9 cellular contexts compared by ENCODE assay signal in genomic region chr2:221465776-221466175, GRCh38.
A peak's percentile ranks its signal among the peaks of the same experiment; 100 is the strongest.
DNase-seq lines count a peak whose midpoint lies in the region; ATAC-seq and TF ChIP-seq lines count a peak whose summit lies in the region.
"Had no signal": no experiment of that assay in that cellular context is flagged by ENCODE, and none has a peak within 500 bp of the region (broad histone marks: within the 10 kb centered on the region; RNA-seq: fewer than 3 reads in every experiment).

No MANE protein-coding gene starts in this region.

- peaks cover 2% of the 10 kb centered on the region for H3K9me3 Mint-ChIP-seq in memory B cell
- no peaks in the 10 kb centered on the region for H3K9me3 Mint-ChIP-seq in activated T-helper 2 cell treated with anti-CD3 and anti-CD28 coated beads, Interferon-gamma antibody, Interleukin-2, Interleukin-4, amounts not matched to agents 10 μg/mL and 5 μg/mL and 100 μg/mL, durations not matched to agents 14 hours and 24 hours and 36 hours

- peaks cover 77% of the 10 kb centered on the region for H3K4me1 ChIP-seq in Loucy (ENCODE audit: insufficient read depth, low read length, poor library complexity, severe bottlenecking)

- H3K27me3 Mint-ChIP-seq in memory B cell, result no peaks in the 10 kb centered on the region
- peaks cover 22% of the 10 kb centered on the region for H3K27me3 Mint-ChIP-seq in activated T-helper 2 cell treated with anti-CD3 and anti-CD28 coated beads, Interferon-gamma antibody, Interleukin-2, Interleukin-4, amounts not matched to agents 10 μg/mL and 5 μg/mL and 100 μg/mL, durations not matched to agents 14 hours and 24 hours and 36 hours (ENCODE audit: low read depth)

- no peak overlapping the region for H3K27ac Mint-ChIP-seq in memory B cell
- H3K27ac Mint-ChIP-seq in activated T-helper 2 cell treated with anti-CD3 and anti-CD28 coated beads, Interferon-gamma antibody, Interleukin-2, Interleukin-4, amounts not matched to agents 10 μg/mL and 5 μg/mL and 100 μg/mL, durations not matched to agents 14 hours and 24 hours and 36 hours, result no peak overlapping the region

- no peak for TF ChIP-seq CTCF in Loucy (conservative IDR thresholded peaks at IDR 0.05; ENCODE audit: low read length)

- H3K4me3 ChIP-seq in Loucy (ENCODE audit: low read length, poor library complexity, severe bottlenecking), result peak overlapping the region; percentile 60

- H3K4me2 ChIP-seq in Loucy (ENCODE audit: low read depth, low read length, poor library complexity, severe bottlenecking), result peak overlapping the region; percentile 81

- no peaks in the 10 kb centered on the region for H4K20me1 ChIP-seq in Loucy (ENCODE audit: insufficient read depth, low read length, poor library complexity, severe bottlenecking)

- H3K4me3 Mint-ChIP-seq in memory B cell, result peak overlapping the region; percentile 64
- H3K4me3 Mint-ChIP-seq in activated T-helper 2 cell treated with anti-CD3 and anti-CD28 coated beads, Interferon-gamma antibody, Interleukin-2, Interleukin-4, amounts not matched to agents 10 μg/mL and 5 μg/mL and 100 μg/mL, durations not matched to agents 14 hours and 24 hours and 36 hours (ENCODE audit: low read depth), result no peak overlapping the region

- peak in 1 of 2 donors; percentile 6 for DNase-seq in memory B cell (ENCODE audit: low spot score in 2 of 2)
- no peak for DNase-seq in DMS53 (lab: John Stamatoyannopoulos, UW)
- no peak for DNase-seq in activated T-helper 2 cell treated with anti-CD3 and anti-CD28 coated beads, Interferon-gamma antibody, Interleukin-2, Interleukin-4, amounts not matched to agents 10 μg/mL and 5 μg/mL and 100 μg/mL, durations not matched to agents 14 hours and 24 hours and 36 hours (ENCODE audit: low spot score)
- no peak for DNase-seq in DMS153 (lab: John Stamatoyannopoulos, UW)
- DNase-seq: midbrain had no signal

- no peaks in the 10 kb centered on the region for H3K9me3 ChIP-seq in Loucy (ENCODE audit: insufficient read depth, low read depth, low read length)

- ATAC-seq in GM18909 (IDR thresholded peaks at IDR 0.05; ENCODE audit: poor library complexity, unreplicated experiment), result peak; percentile 89
- peak; percentile 53 for ATAC-seq in GM21786 (IDR thresholded peaks at IDR 0.05; ENCODE audit: unreplicated experiment)
- ATAC-seq in memory B cell (ENCODE audit: low read depth), result peak; percentile 92
- ATAC-seq: Right ventricle myocardium inferior had no signal

- H3K27me3 ChIP-seq in Loucy (ENCODE audit: insufficient read depth, low read length, poor library complexity, severe bottlenecking), result no peaks in the 10 kb centered on the region

- intact Hi-C loops in activated T-helper 2 cell treated with anti-CD3 and anti-CD28 coated beads, Interferon-gamma antibody, Interleukin-2, Interleukin-4, amounts not matched to agents 10 μg/mL and 5 μg/mL and 100 μg/mL, durations not matched to agents 14 hours and 24 hours and 36 hours (cut with micrococcal nuclease), result no loop called here

- no peaks in the 10 kb centered on the region for H3K79me2 ChIP-seq in Loucy (ENCODE audit: insufficient read depth, low read length)

- H3K4me1 Mint-ChIP-seq in memory B cell, result peaks cover 25% of the 10 kb centered on the region
- H3K4me1 Mint-ChIP-seq in activated T-helper 2 cell treated with anti-CD3 and anti-CD28 coated beads, Interferon-gamma antibody, Interleukin-2, Interleukin-4, amounts not matched to agents 10 μg/mL and 5 μg/mL and 100 μg/mL, durations not matched to agents 14 hours and 24 hours and 36 hours (ENCODE audit: low read depth), result peaks cover 26% of the 10 kb centered on the region

- H3F3A ChIP-seq in Loucy (ENCODE audit: low read depth), result no peaks in the 10 kb centered on the region

- H3K9ac ChIP-seq in Loucy (ENCODE audit: low read depth, low read length, poor library complexity, severe bottlenecking), result peak overlapping the region; percentile 46

- H3K36me3 ChIP-seq in Loucy (ENCODE audit: insufficient read depth, low read length), result no peaks in the 10 kb centered on the region

- H2AFZ ChIP-seq in Loucy (ENCODE audit: low read length), result no peak overlapping the region

- H3K9me2 ChIP-seq in Loucy (replicated peaks; ENCODE audit: low read depth, low read length), result no peaks in the 10 kb centered on the region

- no peaks in the 10 kb centered on the region for H3K36me3 Mint-ChIP-seq in memory B cell
- H3K36me3 Mint-ChIP-seq in activated T-helper 2 cell treated with anti-CD3 and anti-CD28 coated beads, Interferon-gamma antibody, Interleukin-2, Interleukin-4, amounts not matched to agents 10 μg/mL and 5 μg/mL and 100 μg/mL, durations not matched to agents 14 hours and 24 hours and 36 hours (ENCODE audit: low read depth), result no peaks in the 10 kb centered on the region
